ENCODE assay signal across 24 cellular contexts in genomic region chr15:25838871-25839195, GRCh38. TPM values are rescaled to one million over a fixed set of nuclear protein-coding genes. Genes with fewer than 3 reads are reported as not detected.
"Had no signal": no experiment of that assay in that cellular context is flagged by ENCODE, and none has a peak within 500 bp of the region (broad histone marks: within the 10 kb centered on the region; RNA-seq: fewer than 3 reads in every experiment).

No MANE protein-coding gene starts in this region.

- DNase-seq: activated B cell treated with CpG ODN at 0.5 μM for 24 hours; activated CD4-positive, alpha-beta T cell treated with anti-CD3 and anti-CD28 coated beads, Interleukin-2, amount 10 ng/mL, durations not matched to agents 7 days and 5 days; activated CD8-positive, alpha-beta memory T cell treated with anti-CD3 and anti-CD28 coated beads for 24 hours; activated gamma-delta T cell treated with Interleukin-2 at 50 U/mL for 16 hours; activated naive CD4-positive, alpha-beta T cell treated with anti-CD3 and anti-CD28 coated beads, Interleukin-2, amount 50 U/mL, for 16 hours; aorta; caudate nucleus; Karpas-422; NCI-H1048; NCI-H146; NCI-H187 treated with DMSO at 0.1 percent for 48 hours; NCI-H2107; NCI-H2171 treated with DMSO at 0.1 percent for 48 hours; NCI-H226; NCI-H526; NCI-H774; NK-92 treated with Interleukin-12 subunit alpha and Interleukin-12 subunit beta, amount 100 ng/mL, for 24 hours; SHP77 treated with DMSO at 0.1 percent for 48 hours had no signal

- H3K27me3 ChIP-seq: breast epithelium had no signal

- H3K36me3 ChIP-seq: breast epithelium had no signal

- H3K27ac Mint-ChIP-seq: activated B cell treated with CpG ODN at 0.5 μM for 24 hours; activated CD4-positive, alpha-beta memory T cell treated with anti-CD3 and anti-CD28 coated beads for 36 hours; activated CD4-positive, alpha-beta T cell treated with anti-CD3 and anti-CD28 coated beads, Interleukin-2, amount 10 ng/mL, durations not matched to agents 7 days and 5 days; activated T-cell treated with anti-CD3 and anti-CD28 coated beads, Interleukin-2, amount 50 U/mL, for 72 hours; activated T-helper 2 cell treated with anti-CD3 and anti-CD28 coated beads, Interferon-gamma antibody, Interleukin-2, Interleukin-4, amounts not matched to agents 10 μg/mL and 5 μg/mL and 100 μg/mL, durations not matched to agents 14 hours and 24 hours and 36 hours; T-helper 1 cell treated with Interleukin-12 subunit alpha and Interleukin-12 subunit beta and Interleukin-4 antibody, amounts not matched to agents 30 μg/mL and 1 μg/mL, for 36 hours had no signal

- H3K4me3 ChIP-seq: breast epithelium, K562 had no signal

- H3K27me3 Mint-ChIP-seq: activated CD4-positive, alpha-beta memory T cell treated with anti-CD3 and anti-CD28 coated beads for 36 hours; activated CD4-positive, alpha-beta T cell treated with anti-CD3 and anti-CD28 coated beads, Interleukin-2, amount 10 ng/mL, durations not matched to agents 7 days and 5 days had no signal

- H3K4me1 ChIP-seq: breast epithelium had no signal

- ATAC-seq: K562 had no signal

- H3K9me3 ChIP-seq: breast epithelium had no signal

- H3K9me3 Mint-ChIP-seq: activated B cell treated with CpG ODN at 0.5 μM for 24 hours; activated CD4-positive, alpha-beta memory T cell treated with anti-CD3 and anti-CD28 coated beads for 36 hours; activated CD4-positive, alpha-beta T cell treated with anti-CD3 and anti-CD28 coated beads, Interleukin-2, amount 10 ng/mL, durations not matched to agents 7 days and 5 days; activated T-cell treated with anti-CD3 and anti-CD28 coated beads, Interleukin-2, amount 50 U/mL, for 72 hours; activated T-helper 2 cell treated with anti-CD3 and anti-CD28 coated beads, Interferon-gamma antibody, Interleukin-2, Interleukin-4, amounts not matched to agents 10 μg/mL and 5 μg/mL and 100 μg/mL, durations not matched to agents 14 hours and 24 hours and 36 hours; T-helper 1 cell treated with Interleukin-12 subunit alpha and Interleukin-12 subunit beta and Interleukin-4 antibody, amounts not matched to agents 30 μg/mL and 1 μg/mL, for 36 hours had no signal

- H3K4me3 Mint-ChIP-seq: activated B cell treated with CpG ODN at 0.5 μM for 24 hours; activated CD4-positive, alpha-beta memory T cell treated with anti-CD3 and anti-CD28 coated beads for 36 hours; activated CD4-positive, alpha-beta T cell treated with anti-CD3 and anti-CD28 coated beads, Interleukin-2, amount 10 ng/mL, durations not matched to agents 7 days and 5 days; T-helper 1 cell treated with Interleukin-12 subunit alpha and Interleukin-12 subunit beta and Interleukin-4 antibody, amounts not matched to agents 30 μg/mL and 1 μg/mL, for 36 hours had no signal

RNA-seq across cellular contexts. Expression of gene ATP10A, which starts 24.3 kb away (rescaled TPM):
- total RNA-seq: activated B cell treated with CpG ODN at 0.5 μM for 24 hours had no signal
